Comparison of ENCODE assay signal across 8 cellular contexts in the genomic region with DNA sequence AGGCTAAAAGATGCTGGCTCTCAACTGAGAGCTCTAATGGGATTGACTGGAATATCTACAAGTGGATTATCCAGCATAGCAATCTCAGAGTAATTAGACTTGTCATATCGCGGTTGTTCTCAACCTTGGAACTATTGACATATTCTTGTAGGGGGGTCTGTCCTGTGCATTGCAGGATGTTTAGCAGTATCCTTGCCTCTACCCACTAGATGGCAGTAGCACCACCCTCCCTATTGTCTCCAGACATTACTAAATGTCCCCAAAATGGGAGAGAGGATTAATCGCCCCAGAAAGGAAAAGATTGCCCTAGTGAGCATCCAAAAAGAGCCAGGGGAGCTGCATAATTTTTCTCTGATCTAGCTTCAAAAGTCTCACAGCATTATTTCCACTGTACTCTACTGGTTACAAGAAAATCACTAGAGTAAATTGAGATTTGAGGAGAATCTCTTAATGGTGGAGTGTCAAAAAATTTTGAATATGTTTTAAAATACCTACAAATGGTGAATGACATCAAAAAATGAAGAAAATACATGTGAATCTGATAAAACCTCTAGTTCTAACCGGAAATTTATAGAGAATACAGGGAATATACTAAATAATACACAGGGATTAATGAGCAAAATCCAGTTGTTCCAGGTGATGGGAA.
DNase-seq lines count a peak whose midpoint lies in the region; ATAC-seq, FAIRE-seq and TF ChIP-seq lines count a peak whose summit lies in the region.

No MANE protein-coding gene starts in this region.

- no peaks in the 10 kb centered on the region for H3K27me3 Mint-ChIP-seq in activated CD4-positive, alpha-beta memory T cell treated with anti-CD3 and anti-CD28 coated beads for 36 hours
- H3K27me3 Mint-ChIP-seq in activated CD4-positive, alpha-beta memory T cell treated with anti-CD3 and anti-CD28 coated beads, Interleukin-2, amount 10 ng/mL, durations not matched to agents 7 days and 5 days = no peaks in the 10 kb centered on the region
- H3K27me3 Mint-ChIP-seq in activated T-helper 1 cell treated with anti-CD3 and anti-CD28 coated beads, Interleukin-12 subunit alpha, Interleukin-12 subunit beta, Interleukin-2, Interleukin-4 antibody, amounts not matched to agents 30 ng/mL and 10 ng/mL and 1 ng/mL, durations not matched to agents 14 hours and 24 hours and 36 hours (ENCODE audit: insufficient read depth) = peaks cover 3% of the 10 kb centered on the region

- CTCF ChIA-PET in activated CD4-positive, alpha-beta memory T cell treated with anti-CD3 and anti-CD28 coated beads for 36 hours (lab: Charles Lee) = no interaction called here
- CTCF ChIA-PET in activated CD4-positive, alpha-beta memory T cell treated with anti-CD3 and anti-CD28 coated beads, Interleukin-2, amount 10 ng/mL, durations not matched to agents 7 days and 5 days (lab: Charles Lee) = interaction anchor here (0.9 kb wide), 1 partner anchor 18 kb away, joined by 4 read pairs; no protein-coding TSS in a partner anchor

- no peaks in the 10 kb centered on the region for H3K36me3 Mint-ChIP-seq in activated CD4-positive, alpha-beta memory T cell treated with anti-CD3 and anti-CD28 coated beads for 36 hours
- H3K36me3 Mint-ChIP-seq in activated CD4-positive, alpha-beta memory T cell treated with anti-CD3 and anti-CD28 coated beads, Interleukin-2, amount 10 ng/mL, durations not matched to agents 7 days and 5 days (ENCODE audit: low read depth) = no peaks in the 10 kb centered on the region
- no peaks in the 10 kb centered on the region for H3K36me3 Mint-ChIP-seq in activated T-helper 1 cell treated with anti-CD3 and anti-CD28 coated beads, Interleukin-12 subunit alpha, Interleukin-12 subunit beta, Interleukin-2, Interleukin-4 antibody, amounts not matched to agents 30 ng/mL and 10 ng/mL and 1 ng/mL, durations not matched to agents 14 hours and 24 hours and 36 hours (ENCODE audit: low read depth)

- H3K4me3 Mint-ChIP-seq in activated CD4-positive, alpha-beta memory T cell treated with anti-CD3 and anti-CD28 coated beads for 36 hours = no peak overlapping the region
- no peak overlapping the region for H3K4me3 Mint-ChIP-seq in activated CD4-positive, alpha-beta memory T cell treated with anti-CD3 and anti-CD28 coated beads, Interleukin-2, amount 10 ng/mL, durations not matched to agents 7 days and 5 days
- H3K4me3 Mint-ChIP-seq in activated T-helper 1 cell treated with anti-CD3 and anti-CD28 coated beads, Interleukin-12 subunit alpha, Interleukin-12 subunit beta, Interleukin-2, Interleukin-4 antibody, amounts not matched to agents 30 ng/mL and 10 ng/mL and 1 ng/mL, durations not matched to agents 14 hours and 24 hours and 36 hours = no peak overlapping the region

- intact Hi-C loops in activated CD4-positive, alpha-beta memory T cell treated with anti-CD3 and anti-CD28 coated beads for 36 hours (cut with micrococcal nuclease) = loop anchor here (5.0 kb wide), 1 partner anchor 633 kb away; no protein-coding TSS in a partner anchor
- intact Hi-C loops in activated T-helper 1 cell treated with anti-CD3 and anti-CD28 coated beads, Interleukin-12 subunit alpha, Interleukin-12 subunit beta, Interleukin-2, Interleukin-4 antibody, amounts not matched to agents 30 ng/mL and 10 ng/mL and 1 ng/mL, durations not matched to agents 14 hours and 24 hours and 36 hours (cut with micrococcal nuclease) = loop anchor here (1.0 kb wide), 2 partner anchors 151 to 634 kb away; no protein-coding TSS in a partner anchor

- no peak for FAIRE-seq in urothelium cell line (lab: Jason Lieb, UNC)

- POLR2A ChIA-PET in activated CD4-positive, alpha-beta memory T cell treated with anti-CD3 and anti-CD28 coated beads for 36 hours (lab: Charles Lee) = no interaction called here
- POLR2A ChIA-PET in activated CD4-positive, alpha-beta memory T cell treated with anti-CD3 and anti-CD28 coated beads, Interleukin-2, amount 10 ng/mL, durations not matched to agents 7 days and 5 days (lab: Charles Lee) = no interaction called here

- DNase-seq in activated CD4-positive, alpha-beta memory T cell treated with anti-CD3 and anti-CD28 coated beads for 36 hours = peak; percentile 10
- DNase-seq in activated CD4-positive, alpha-beta memory T cell treated with anti-CD3 and anti-CD28 coated beads, Interleukin-2, amount 10 ng/mL, durations not matched to agents 7 days and 5 days = no peak
- DNase-seq in HL-60 (ENCODE audit: low read depth in 1 of 2, low spot score in 1 of 2) = peak in 1 of 2 experiments; percentile 19
- DNase-seq in glomerular endothelial cell (ENCODE audit: extremely low read depth, low read depth, low spot score) = peak; percentile 14
- peak; percentile 22 for DNase-seq in urothelium cell line (ENCODE audit: low spot score)
- no peak for DNase-seq in activated T-helper 1 cell treated with anti-CD3 and anti-CD28 coated beads, Interleukin-12 subunit alpha, Interleukin-12 subunit beta, Interleukin-2, Interleukin-4 antibody, amounts not matched to agents 30 ng/mL and 10 ng/mL and 1 ng/mL, durations not matched to agents 14 hours and 24 hours and 36 hours (ENCODE audit: low spot score)

- no peaks in the 10 kb centered on the region for H3K27me3 ChIP-seq in HL-60 (ENCODE audit: insufficient read depth, poor library complexity, severe bottlenecking)

- no peaks in the 10 kb centered on the region for H3K9me3 Mint-ChIP-seq in activated CD4-positive, alpha-beta memory T cell treated with anti-CD3 and anti-CD28 coated beads for 36 hours
- no peaks in the 10 kb centered on the region for H3K9me3 Mint-ChIP-seq in activated CD4-positive, alpha-beta memory T cell treated with anti-CD3 and anti-CD28 coated beads, Interleukin-2, amount 10 ng/mL, durations not matched to agents 7 days and 5 days
- no peaks in the 10 kb centered on the region for H3K9me3 Mint-ChIP-seq in activated T-helper 1 cell treated with anti-CD3 and anti-CD28 coated beads, Interleukin-12 subunit alpha, Interleukin-12 subunit beta, Interleukin-2, Interleukin-4 antibody, amounts not matched to agents 30 ng/mL and 10 ng/mL and 1 ng/mL, durations not matched to agents 14 hours and 24 hours and 36 hours

- no peak overlapping the region for H3K27ac Mint-ChIP-seq in activated CD4-positive, alpha-beta memory T cell treated with anti-CD3 and anti-CD28 coated beads for 36 hours
- H3K27ac Mint-ChIP-seq in activated CD4-positive, alpha-beta memory T cell treated with anti-CD3 and anti-CD28 coated beads, Interleukin-2, amount 10 ng/mL, durations not matched to agents 7 days and 5 days = no peak overlapping the region
- no peak overlapping the region for H3K27ac Mint-ChIP-seq in activated T-helper 1 cell treated with anti-CD3 and anti-CD28 coated beads, Interleukin-12 subunit alpha, Interleukin-12 subunit beta, Interleukin-2, Interleukin-4 antibody, amounts not matched to agents 30 ng/mL and 10 ng/mL and 1 ng/mL, durations not matched to agents 14 hours and 24 hours and 36 hours

- ATAC-seq in GM21619 (IDR thresholded peaks at IDR 0.05; ENCODE audit: unreplicated experiment) (peak; percentile 86), SK-N-SH treated with all-trans-retinoic acid at 6 μM for 48 hours (peak; percentile 93)

- TF ChIP-seq CTCF in HL-60 (IDR thresholded peaks at IDR 0.05; ENCODE audit: insufficient read depth, low read length) = peak; percentile 63

- no peak overlapping the region for H3K4me3 ChIP-seq in HL-60 (replicated peaks; ENCODE audit: insufficient read depth, low read length)

- H3K27ac ChIP-seq in HL-60 (replicated peaks) = no peak overlapping the region

- H3K4me1 Mint-ChIP-seq in activated CD4-positive, alpha-beta memory T cell treated with anti-CD3 and anti-CD28 coated beads for 36 hours (ENCODE audit: low read depth) = no peaks in the 10 kb centered on the region
- H3K4me1 Mint-ChIP-seq in activated CD4-positive, alpha-beta memory T cell treated with anti-CD3 and anti-CD28 coated beads, Interleukin-2, amount 10 ng/mL, durations not matched to agents 7 days and 5 days = no peaks in the 10 kb centered on the region
- no peaks in the 10 kb centered on the region for H3K4me1 Mint-ChIP-seq in activated T-helper 1 cell treated with anti-CD3 and anti-CD28 coated beads, Interleukin-12 subunit alpha, Interleukin-12 subunit beta, Interleukin-2, Interleukin-4 antibody, amounts not matched to agents 30 ng/mL and 10 ng/mL and 1 ng/mL, durations not matched to agents 14 hours and 24 hours and 36 hours (ENCODE audit: low read depth)

TF ChIP-seq in SK-N-SH treated with all-trans-retinoic acid at 6 μM for 48 hours, 23 proteins besides CTCF, POLR2A, EP300 and RAD21 (continues in another document):
- TF ChIP-seq ZNF565 (CRISPR knock-in tag; conservative IDR thresholded peaks at IDR 0.05; ENCODE audit: low read depth) (no peak), SNAI2 (CRISPR knock-in tag; IDR thresholded peaks at IDR 0.05) (no peak), CSDC2 (CRISPR knock-in tag; IDR thresholded peaks at IDR 0.05) (no peak), ARNTL (CRISPR knock-in tag; IDR thresholded peaks at IDR 0.05; ENCODE audit: borderline replicate concordance, low read depth) (no peak), ESRRG (CRISPR knock-in tag; IDR thresholded peaks at IDR 0.05) (no peak), BACH2 (CRISPR knock-in tag; IDR thresholded peaks at IDR 0.05; ENCODE audit: borderline replicate concordance) (no peak)
- TF ChIP-seq, protein P1, sequence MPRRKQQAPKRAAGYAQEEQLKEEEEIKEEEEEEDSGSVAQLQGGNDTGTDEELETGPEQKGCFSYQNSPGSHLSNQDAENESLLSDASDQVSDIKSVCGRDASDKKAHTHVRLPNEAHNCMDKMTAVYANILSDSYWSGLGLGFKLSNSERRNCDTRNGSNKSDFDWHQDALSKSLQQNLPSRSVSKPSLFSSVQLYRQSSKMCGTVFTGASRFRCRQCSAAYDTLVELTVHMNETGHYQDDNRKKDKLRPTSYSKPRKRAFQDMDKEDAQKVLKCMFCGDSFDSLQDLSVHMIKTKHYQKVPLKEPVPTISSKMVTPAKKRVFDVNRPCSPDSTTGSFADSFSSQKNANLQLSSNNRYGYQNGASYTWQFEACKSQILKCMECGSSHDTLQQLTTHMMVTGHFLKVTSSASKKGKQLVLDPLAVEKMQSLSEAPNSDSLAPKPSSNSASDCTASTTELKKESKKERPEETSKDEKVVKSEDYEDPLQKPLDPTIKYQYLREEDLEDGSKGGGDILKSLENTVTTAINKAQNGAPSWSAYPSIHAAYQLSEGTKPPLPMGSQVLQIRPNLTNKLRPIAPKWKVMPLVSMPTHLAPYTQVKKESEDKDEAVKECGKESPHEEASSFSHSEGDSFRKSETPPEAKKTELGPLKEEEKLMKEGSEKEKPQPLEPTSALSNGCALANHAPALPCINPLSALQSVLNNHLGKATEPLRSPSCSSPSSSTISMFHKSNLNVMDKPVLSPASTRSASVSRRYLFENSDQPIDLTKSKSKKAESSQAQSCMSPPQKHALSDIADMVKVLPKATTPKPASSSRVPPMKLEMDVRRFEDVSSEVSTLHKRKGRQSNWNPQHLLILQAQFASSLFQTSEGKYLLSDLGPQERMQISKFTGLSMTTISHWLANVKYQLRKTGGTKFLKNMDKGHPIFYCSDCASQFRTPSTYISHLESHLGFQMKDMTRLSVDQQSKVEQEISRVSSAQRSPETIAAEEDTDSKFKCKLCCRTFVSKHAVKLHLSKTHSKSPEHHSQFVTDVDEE (CRISPR knock-in tag; IDR thresholded peaks at IDR 0.05) = no peak

Comparison
In these comparisons a context has a peak if more than half of its experiments do, and no peak if none do; other contexts are left out.
1. DNase-seq: peak in activated CD4-positive, alpha-beta memory T cell treated with anti-CD3 and anti-CD28 coated beads for 36 hours (single experiment), glomerular endothelial cell (single experiment) and urothelium cell line (single experiment); none in activated CD4-positive, alpha-beta memory T cell treated with anti-CD3 and anti-CD28 coated beads, Interleukin-2, amount 10 ng/mL, durations not matched to agents 7 days and 5 days (single experiment) and activated T-helper 1 cell treated with anti-CD3 and anti-CD28 coated beads, Interleukin-12 subunit alpha, Interleukin-12 subunit beta, Interleukin-2, Interleukin-4 antibody, amounts not matched to agents 30 ng/mL and 10 ng/mL and 1 ng/mL, durations not matched to agents 14 hours and 24 hours and 36 hours (single experiment).